Comparison of ENCODE assay signal across 2 cellular contexts in genomic region chr17:31323551-31323950, GRCh38.
TF ChIP-seq lines count a peak whose summit lies in the region.

No MANE protein-coding gene starts in this region.

TF ChIP-seq in HepG2, 621 proteins besides CTCF, POLR2A, EP300 and RAD21:
- TF ChIP-seq ZNF383 (CRISPR knock-in tag; IDR thresholded peaks at IDR 0.05; ENCODE audit: borderline replicate concordance) (no peak), LCORL (IDR thresholded peaks at IDR 0.05) (no peak), LCORL (CRISPR knock-in tag; IDR thresholded peaks at IDR 0.05) (no peak), MAFK (conservative IDR thresholded peaks at IDR 0.05 in 1 of 2, IDR thresholded peaks at IDR 0.05 in 1 of 2; ENCODE audit: low read length in 2 of 2) (peak; percentile 24 to 25; a peak in 2 of 4 replicates)

TF ChIP-seq in K562, 482 proteins besides CTCF, POLR2A, EP300 and RAD21:
- no peak for TF ChIP-seq NELFE (IDR thresholded peaks at IDR 0.05; ENCODE audit: insufficient read depth, insufficient read length)
- no peak for TF ChIP-seq ZKSCAN8 (CRISPR knock-in tag; IDR thresholded peaks at IDR 0.05)
- TF ChIP-seq ZNF668 (CRISPR knock-in tag; IDR thresholded peaks at IDR 0.05): no peak
- TF ChIP-seq ZNF444 (CRISPR knock-in tag; IDR thresholded peaks at IDR 0.05): no peak
- no peak for TF ChIP-seq HDAC6 (IDR thresholded peaks at IDR 0.05; ENCODE audit: low read depth, low read length)
- TF ChIP-seq ZC3H4 (CRISPR knock-in tag; IDR thresholded peaks at IDR 0.05; ENCODE audit: borderline replicate concordance): no peak
- TF ChIP-seq, protein P1, sequence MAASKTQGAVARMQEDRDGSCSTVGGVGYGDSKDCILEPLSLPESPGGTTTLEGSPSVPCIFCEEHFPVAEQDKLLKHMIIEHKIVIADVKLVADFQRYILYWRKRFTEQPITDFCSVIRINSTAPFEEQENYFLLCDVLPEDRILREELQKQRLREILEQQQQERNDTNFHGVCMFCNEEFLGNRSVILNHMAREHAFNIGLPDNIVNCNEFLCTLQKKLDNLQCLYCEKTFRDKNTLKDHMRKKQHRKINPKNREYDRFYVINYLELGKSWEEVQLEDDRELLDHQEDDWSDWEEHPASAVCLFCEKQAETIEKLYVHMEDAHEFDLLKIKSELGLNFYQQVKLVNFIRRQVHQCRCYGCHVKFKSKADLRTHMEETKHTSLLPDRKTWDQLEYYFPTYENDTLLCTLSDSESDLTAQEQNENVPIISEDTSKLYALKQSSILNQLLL (CRISPR knock-in tag; IDR thresholded peaks at IDR 0.05; ENCODE audit: borderline replicate concordance): no peak
- no peak for TF ChIP-seq HNRNPUL1 (IDR thresholded peaks at IDR 0.05; ENCODE audit: low read length)
- no peak for TF ChIP-seq SIRT6 (IDR thresholded peaks at IDR 0.05; ENCODE audit: low read depth, low read length)
- TF ChIP-seq THRA (IDR thresholded peaks at IDR 0.05): no peak
- no peak for TF ChIP-seq HMGN3 (IDR thresholded peaks at IDR 0.05; ENCODE audit: borderline replicate concordance, extremely low read depth, insufficient read length, low read depth, low read length)
- TF ChIP-seq ZNF316 (IDR thresholded peaks at IDR 0.05): peak; percentile 66
- TF ChIP-seq C11orf30 (IDR thresholded peaks at IDR 0.05; ENCODE audit: low read depth): peak; percentile 49; the same call in 1 of the 2 replicates
